ENCODE assay signal across 17 cellular contexts in the genomic region with DNA sequence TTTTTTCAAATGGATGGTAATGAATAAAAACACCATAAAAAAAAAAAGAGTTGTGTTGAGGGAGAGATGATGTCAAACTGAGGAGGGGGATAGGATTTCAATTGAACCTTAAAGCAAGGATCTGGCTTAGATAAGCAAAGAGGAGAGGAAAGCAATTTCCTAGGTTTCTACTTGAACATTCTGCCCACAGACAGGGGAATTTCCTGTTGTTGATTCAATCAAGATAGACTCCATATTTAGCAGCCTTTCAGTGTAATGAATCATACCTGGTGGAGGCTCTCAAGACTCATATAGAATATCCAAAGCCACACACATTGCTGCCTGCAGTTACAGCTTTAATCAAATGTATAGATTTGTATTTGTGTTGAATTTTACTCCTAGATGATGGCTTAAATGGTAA.
DNase-seq lines count a peak whose midpoint lies in the region; ATAC-seq, FAIRE-seq and TF ChIP-seq lines count a peak whose summit lies in the region.
"Had no signal": no experiment of that assay in that cellular context is flagged by ENCODE, and none has a peak within 500 bp of the region (broad histone marks: within the 10 kb centered on the region; RNA-seq: fewer than 3 reads in every experiment).

No MANE protein-coding gene starts in this region.

- H3K27me3 Mint-ChIP-seq in astrocyte (ENCODE audit: low read depth, unreplicated experiment) (no peaks in the 10 kb centered on the region), WTC11 (ENCODE audit: low read depth) (no peaks in the 10 kb centered on the region)
- H3K27me3 Mint-ChIP-seq: CD4-positive, CD25-positive, alpha-beta regulatory T cell had no signal

- H3K27me3 ChIP-seq in KMS-11 (ENCODE audit: insufficient read depth, low read depth), result no peaks in the 10 kb centered on the region
- H3K27me3 ChIP-seq in astrocyte (ENCODE audit: insufficient read depth, low read length), result no peaks in the 10 kb centered on the region

- no peak overlapping the region for H3K27ac ChIP-seq in KMS-11
- no peak overlapping the region for H3K27ac ChIP-seq in astrocyte (ENCODE audit: low read depth, low read length)

- H3K4me3 ChIP-seq in KMS-11 (IDR thresholded peaks at IDR 0.05; ENCODE audit: insufficient read depth, low read depth, low read length) (no peak overlapping the region), astrocyte (ENCODE audit: insufficient read depth, low read depth, low read length) (no peak overlapping the region)

- no peak for FAIRE-seq in astrocyte (lab: Jason Lieb, UNC)
- no peak for FAIRE-seq in frontal cortex (lab: Jason Lieb, UNC)

- H2AFZ ChIP-seq in KMS-11 (ENCODE audit: low read depth), result 0 out of 2 replicates have a peak overlapping the region, but pooled peaks have one; percentile 7
- no peak overlapping the region for H2AFZ ChIP-seq in astrocyte (ENCODE audit: low read depth, low read length)

- H3K36me3 Mint-ChIP-seq in astrocyte (ENCODE audit: low read depth, unreplicated experiment) (no peaks in the 10 kb centered on the region), WTC11 (no peaks in the 10 kb centered on the region)
- H3K36me3 Mint-ChIP-seq: CD4-positive, CD25-positive, alpha-beta regulatory T cell had no signal

- no peaks in the 10 kb centered on the region for H3K4me1 ChIP-seq in KMS-11 (ENCODE audit: low read depth, poor library complexity, severe bottlenecking)
- no peaks in the 10 kb centered on the region for H3K4me1 ChIP-seq in astrocyte (ENCODE audit: insufficient read depth, low read length)

- no peak for ATAC-seq in WTC11

- CTCF ChIA-PET in WTC11 (lab: Charles Lee), result no interaction called here

- peaks cover 25% of the 10 kb centered on the region for H3K4me1 Mint-ChIP-seq in astrocyte (ENCODE audit: low read depth, unreplicated experiment)
- peaks cover 5% of the 10 kb centered on the region; the same call in 1 of the 2 replicates for H3K4me1 Mint-ChIP-seq in WTC11
- H3K4me1 Mint-ChIP-seq: CD4-positive, CD25-positive, alpha-beta regulatory T cell; H9 had no signal

- H3K27ac Mint-ChIP-seq in astrocyte (ENCODE audit: unreplicated experiment) (no peak overlapping the region), WTC11 (no peak overlapping the region)
- H3K27ac Mint-ChIP-seq: CD4-positive, CD25-positive, alpha-beta regulatory T cell; H9 had no signal

- POLR2A ChIA-PET in WTC11 (lab: Charles Lee), result no interaction called here

- no peaks in the 10 kb centered on the region for H3K79me2 ChIP-seq in KMS-11 (ENCODE audit: insufficient read depth, low read depth)
- no peaks in the 10 kb centered on the region for H3K79me2 ChIP-seq in astrocyte (ENCODE audit: insufficient read depth, low read length)

- H4K20me1 ChIP-seq in KMS-11 (ENCODE audit: insufficient read depth) (no peaks in the 10 kb centered on the region), astrocyte (ENCODE audit: insufficient read depth, low read length) (no peaks in the 10 kb centered on the region)

- H3K9ac ChIP-seq in KMS-11, result no peak overlapping the region
- H3K9ac ChIP-seq in astrocyte (ENCODE audit: low read length), result no peak overlapping the region

- no peak for TF ChIP-seq CTCF in KMS-11 (conservative IDR thresholded peaks at IDR 0.05; ENCODE audit: low read depth, low read length)
- no peak for TF ChIP-seq CTCF in astrocyte (IDR thresholded peaks at IDR 0.05; ENCODE audit: insufficient read depth, low read depth, low read length)
- no peak for TF ChIP-seq CTCF in WTC11 (IDR thresholded peaks at IDR 0.05)

- H3K4me3 Mint-ChIP-seq in astrocyte (ENCODE audit: unreplicated experiment) (no peak overlapping the region), WTC11 (no peak overlapping the region)
- H3K4me3 Mint-ChIP-seq: CD4-positive, CD25-positive, alpha-beta regulatory T cell; H9 had no signal

- H3K9me3 Mint-ChIP-seq in astrocyte (ENCODE audit: unreplicated experiment) (no peaks in the 10 kb centered on the region), WTC11 (peaks cover 5% of the 10 kb centered on the region; the same call in 1 of the 2 replicates)
- H3K9me3 Mint-ChIP-seq: H9 had no signal

- DNase-seq in DMS53 (lab: John Stamatoyannopoulos, UW) (peak; percentile 57), astrocyte (ENCODE audit: low read depth) (peak; percentile 48), iris pigment epithelial cell (ENCODE audit: low read depth) (peak; percentile 67), WTC11 (ENCODE audit: low spot score) (no peak), frontal cortex (ENCODE audit: low spot score in 2 of 2) (no peak), H4 (ENCODE audit: low spot score) (no peak), NCI-H1092 (lab: John Stamatoyannopoulos, UW) (no peak)
- DNase-seq: AML-193; Calu3; CD4-positive, CD25-positive, alpha-beta regulatory T cell; H9; Kasumi-1; NCI-H1417 treated with DMSO at 0.1 percent for 48 hours; NCI-H2029; NCI-H524 treated with DMSO at 0.1 percent for 48 hours; Right ventricle myocardium superior had no signal

- H3K4me2 ChIP-seq in KMS-11 (no peak overlapping the region), astrocyte (ENCODE audit: low read length) (peak overlapping the region; percentile 42)

- H3K36me3 ChIP-seq in KMS-11 (ENCODE audit: insufficient read depth) (no peaks in the 10 kb centered on the region), astrocyte (ENCODE audit: insufficient read depth, low read length) (no peaks in the 10 kb centered on the region)

- no peaks in the 10 kb centered on the region for H3K9me3 ChIP-seq in astrocyte (ENCODE audit: insufficient read depth, low read depth, low read length)

TF ChIP-seq in WTC11, 78 proteins besides CTCF, POLR2A, EP300 and RAD21 (continues in another document):
- TF ChIP-seq RELA (CRISPR knock-in tag; IDR thresholded peaks at IDR 0.05; ENCODE audit: borderline replicate concordance) (no peak), OVOL2 (CRISPR knock-in tag; IDR thresholded peaks at IDR 0.05; ENCODE audit: borderline replicate concordance) (no peak), GRHL2 (CRISPR knock-in tag; IDR thresholded peaks at IDR 0.05; ENCODE audit: insufficient replicate concordance, severe bottlenecking) (no peak), RORB (CRISPR knock-in tag; IDR thresholded peaks at IDR 0.05) (no peak), MYBL2 (CRISPR knock-in tag; IDR thresholded peaks at IDR 0.05) (no peak), KAT7 (CRISPR knock-in tag; IDR thresholded peaks at IDR 0.05; ENCODE audit: borderline replicate concordance) (no peak)
- TF ChIP-seq, protein P1, sequence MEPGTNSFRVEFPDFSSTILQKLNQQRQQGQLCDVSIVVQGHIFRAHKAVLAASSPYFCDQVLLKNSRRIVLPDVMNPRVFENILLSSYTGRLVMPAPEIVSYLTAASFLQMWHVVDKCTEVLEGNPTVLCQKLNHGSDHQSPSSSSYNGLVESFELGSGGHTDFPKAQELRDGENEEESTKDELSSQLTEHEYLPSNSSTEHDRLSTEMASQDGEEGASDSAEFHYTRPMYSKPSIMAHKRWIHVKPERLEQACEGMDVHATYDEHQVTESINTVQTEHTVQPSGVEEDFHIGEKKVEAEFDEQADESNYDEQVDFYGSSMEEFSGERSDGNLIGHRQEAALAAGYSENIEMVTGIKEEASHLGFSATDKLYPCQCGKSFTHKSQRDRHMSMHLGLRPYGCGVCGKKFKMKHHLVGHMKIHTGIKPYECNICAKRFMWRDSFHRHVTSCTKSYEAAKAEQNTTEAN (CRISPR knock-in tag; IDR thresholded peaks at IDR 0.05), result no peak
- TF ChIP-seq, protein P2, sequence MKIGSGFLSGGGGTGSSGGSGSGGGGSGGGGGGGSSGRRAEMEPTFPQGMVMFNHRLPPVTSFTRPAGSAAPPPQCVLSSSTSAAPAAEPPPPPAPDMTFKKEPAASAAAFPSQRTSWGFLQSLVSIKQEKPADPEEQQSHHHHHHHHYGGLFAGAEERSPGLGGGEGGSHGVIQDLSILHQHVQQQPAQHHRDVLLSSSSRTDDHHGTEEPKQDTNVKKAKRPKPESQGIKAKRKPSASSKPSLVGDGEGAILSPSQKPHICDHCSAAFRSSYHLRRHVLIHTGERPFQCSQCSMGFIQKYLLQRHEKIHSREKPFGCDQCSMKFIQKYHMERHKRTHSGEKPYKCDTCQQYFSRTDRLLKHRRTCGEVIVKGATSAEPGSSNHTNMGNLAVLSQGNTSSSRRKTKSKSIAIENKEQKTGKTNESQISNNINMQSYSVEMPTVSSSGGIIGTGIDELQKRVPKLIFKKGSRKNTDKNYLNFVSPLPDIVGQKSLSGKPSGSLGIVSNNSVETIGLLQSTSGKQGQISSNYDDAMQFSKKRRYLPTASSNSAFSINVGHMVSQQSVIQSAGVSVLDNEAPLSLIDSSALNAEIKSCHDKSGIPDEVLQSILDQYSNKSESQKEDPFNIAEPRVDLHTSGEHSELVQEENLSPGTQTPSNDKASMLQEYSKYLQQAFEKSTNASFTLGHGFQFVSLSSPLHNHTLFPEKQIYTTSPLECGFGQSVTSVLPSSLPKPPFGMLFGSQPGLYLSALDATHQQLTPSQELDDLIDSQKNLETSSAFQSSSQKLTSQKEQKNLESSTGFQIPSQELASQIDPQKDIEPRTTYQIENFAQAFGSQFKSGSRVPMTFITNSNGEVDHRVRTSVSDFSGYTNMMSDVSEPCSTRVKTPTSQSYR (CRISPR knock-in tag; IDR thresholded peaks at IDR 0.05), result no peak
- TF ChIP-seq, protein P3, sequence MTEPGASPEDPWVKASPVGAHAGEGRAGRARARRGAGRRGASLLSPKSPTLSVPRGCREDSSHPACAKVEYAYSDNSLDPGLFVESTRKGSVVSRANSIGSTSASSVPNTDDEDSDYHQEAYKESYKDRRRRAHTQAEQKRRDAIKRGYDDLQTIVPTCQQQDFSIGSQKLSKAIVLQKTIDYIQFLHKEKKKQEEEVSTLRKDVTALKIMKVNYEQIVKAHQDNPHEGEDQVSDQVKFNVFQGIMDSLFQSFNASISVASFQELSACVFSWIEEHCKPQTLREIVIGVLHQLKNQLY (CRISPR knock-in tag; IDR thresholded peaks at IDR 0.05), result no peak

Comparison
In these comparisons a context has a peak if more than half of its experiments do, and no peak if none do; other contexts are left out.
1. DNase-seq: peak in DMS53 (single experiment), astrocyte (single experiment) and iris pigment epithelial cell (single experiment); none in WTC11 (single experiment), frontal cortex (0 of 2), H4 (single experiment) and NCI-H1092 (single experiment).